In the genomic region with DNA sequence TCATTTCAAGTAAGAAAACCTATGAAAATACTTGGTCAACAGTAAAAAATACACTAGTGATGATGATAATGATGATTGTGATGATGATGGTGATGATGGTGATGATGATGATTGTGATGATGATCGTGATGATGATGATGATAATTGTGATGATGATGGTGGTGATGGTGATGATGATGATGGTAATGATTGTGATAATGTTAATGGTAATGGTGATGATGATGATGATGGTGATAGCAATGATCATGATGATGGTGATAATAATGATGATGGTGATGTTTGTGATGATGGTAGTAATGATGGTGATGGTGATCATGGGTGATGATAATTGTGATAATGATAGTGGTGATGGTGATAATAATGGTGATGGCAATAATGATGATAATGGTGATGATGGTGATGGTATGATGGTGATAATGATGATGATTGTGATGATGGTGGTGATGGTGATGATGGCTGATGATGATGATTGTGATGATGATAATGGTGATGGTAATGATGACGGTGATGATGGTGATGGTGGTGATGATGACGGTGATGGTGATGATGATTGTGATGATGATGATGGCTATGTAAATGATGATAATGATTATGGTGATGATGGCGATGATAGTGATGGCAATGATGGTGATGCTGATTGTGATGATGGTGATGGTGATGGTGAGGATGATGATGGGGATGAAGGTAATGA, we compare ENCODE assay signal across 3 cellular contexts.
TF ChIP-seq lines count a peak whose summit lies in the region.

No MANE protein-coding gene starts in this region.

TF ChIP-seq in HepG2, 621 proteins besides CTCF, POLR2A, EP300 and RAD21 (continued from another document):
- TF ChIP-seq CREB1 (IDR thresholded peaks at IDR 0.05) (peak; percentile 91), CREB1 (CRISPR knock-in tag; IDR thresholded peaks at IDR 0.05) (no peak)
TF ChIP-seq in HepG2: peak in this region for 1.

TF ChIP-seq in HEK293, 187 proteins besides CTCF, POLR2A, EP300 and RAD21 (continued from another document and continues in another):
- TF ChIP-seq TSHZ1 (tag by site-specific recombination; IDR thresholded peaks at IDR 0.05; ENCODE audit: borderline replicate concordance) (no peak), ZNF707 (tag by site-specific recombination; IDR thresholded peaks at IDR 0.05) (0 out of 2 replicates have a peak, but pooled peaks have one; percentile 13), ZEB2 (tag by site-specific recombination; IDR thresholded peaks at IDR 0.05) (no peak), ZBTB26 (tag by site-specific recombination; optimal IDR thresholded peaks at IDR 0.05) (no peak), ZNF311 (tag by site-specific recombination; IDR thresholded peaks at IDR 0.05; ENCODE audit: borderline replicate concordance) (no peak), ZNF777 (tag by site-specific recombination; IDR thresholded peaks at IDR 0.05; ENCODE audit: borderline replicate concordance) (no peak), KLF16 (tag by site-specific recombination; IDR thresholded peaks at IDR 0.05) (no peak), KLF8 (tag by site-specific recombination; IDR thresholded peaks at IDR 0.05) (no peak), ZNF670 (tag by site-specific recombination; IDR thresholded peaks at IDR 0.05; ENCODE audit: low read depth) (no peak), ZNF366 (tag by site-specific recombination; conservative IDR thresholded peaks at IDR 0.05) (no peak), ZNF274 (IDR thresholded peaks at IDR 0.05; ENCODE audit: low read length) (no peak), ZNF274 (tag by site-specific recombination; IDR thresholded peaks at IDR 0.05; ENCODE audit: borderline replicate concordance) (no peak), BCL11A (tag by site-specific recombination; IDR thresholded peaks at IDR 0.05; ENCODE audit: low read depth) (no peak)
- TF ChIP-seq, protein P1, sequence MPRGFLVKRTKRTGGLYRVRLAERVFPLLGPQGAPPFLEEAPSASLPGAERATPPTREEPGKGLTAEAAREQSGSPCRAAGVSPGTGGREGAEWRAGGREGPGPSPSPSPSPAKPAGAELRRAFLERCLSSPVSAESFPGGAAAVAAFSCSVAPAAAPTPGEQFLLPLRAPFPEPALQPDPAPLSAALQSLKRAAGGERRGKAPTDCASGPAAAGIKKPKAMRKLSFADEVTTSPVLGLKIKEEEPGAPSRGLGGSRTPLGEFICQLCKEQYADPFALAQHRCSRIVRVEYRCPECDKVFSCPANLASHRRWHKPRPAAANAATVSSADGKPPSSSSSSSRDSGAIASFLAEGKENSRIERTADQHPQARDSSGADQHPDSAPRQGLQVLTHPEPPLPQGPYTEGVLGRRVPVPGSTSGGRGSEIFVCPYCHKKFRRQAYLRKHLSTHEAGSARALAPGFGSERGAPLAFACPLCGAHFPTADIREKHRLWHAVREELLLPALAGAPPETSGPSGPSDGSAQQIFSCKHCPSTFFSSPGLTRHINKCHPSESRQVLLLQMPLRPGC (tag by site-specific recombination; IDR thresholded peaks at IDR 0.05), result no peak
- TF ChIP-seq, protein P2, sequence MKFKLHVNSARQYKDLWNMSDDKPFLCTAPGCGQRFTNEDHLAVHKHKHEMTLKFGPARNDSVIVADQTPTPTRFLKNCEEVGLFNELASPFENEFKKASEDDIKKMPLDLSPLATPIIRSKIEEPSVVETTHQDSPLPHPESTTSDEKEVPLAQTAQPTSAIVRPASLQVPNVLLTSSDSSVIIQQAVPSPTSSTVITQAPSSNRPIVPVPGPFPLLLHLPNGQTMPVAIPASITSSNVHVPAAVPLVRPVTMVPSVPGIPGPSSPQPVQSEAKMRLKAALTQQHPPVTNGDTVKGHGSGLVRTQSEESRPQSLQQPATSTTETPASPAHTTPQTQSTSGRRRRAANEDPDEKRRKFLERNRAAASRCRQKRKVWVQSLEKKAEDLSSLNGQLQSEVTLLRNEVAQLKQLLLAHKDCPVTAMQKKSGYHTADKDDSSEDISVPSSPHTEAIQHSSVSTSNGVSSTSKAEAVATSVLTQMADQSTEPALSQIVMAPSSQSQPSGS (tag by site-specific recombination; IDR thresholded peaks at IDR 0.05; ENCODE audit: low read depth), result 0 out of 2 replicates have a peak, but pooled peaks have one; percentile 3
- TF ChIP-seq, protein P3, sequence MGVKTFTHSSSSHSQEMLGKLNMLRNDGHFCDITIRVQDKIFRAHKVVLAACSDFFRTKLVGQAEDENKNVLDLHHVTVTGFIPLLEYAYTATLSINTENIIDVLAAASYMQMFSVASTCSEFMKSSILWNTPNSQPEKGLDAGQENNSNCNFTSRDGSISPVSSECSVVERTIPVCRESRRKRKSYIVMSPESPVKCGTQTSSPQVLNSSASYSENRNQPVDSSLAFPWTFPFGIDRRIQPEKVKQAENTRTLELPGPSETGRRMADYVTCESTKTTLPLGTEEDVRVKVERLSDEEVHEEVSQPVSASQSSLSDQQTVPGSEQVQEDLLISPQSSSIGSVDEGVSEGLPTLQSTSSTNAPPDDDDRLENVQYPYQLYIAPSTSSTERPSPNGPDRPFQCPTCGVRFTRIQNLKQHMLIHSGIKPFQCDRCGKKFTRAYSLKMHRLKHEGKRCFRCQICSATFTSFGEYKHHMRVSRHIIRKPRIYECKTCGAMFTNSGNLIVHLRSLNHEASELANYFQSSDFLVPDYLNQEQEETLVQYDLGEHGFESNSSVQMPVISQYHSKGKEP (tag by site-specific recombination; IDR thresholded peaks at IDR 0.05), result no peak

TF ChIP-seq in GM12878, 131 proteins besides CTCF, POLR2A, EP300 and RAD21 (continued from another document):
- TF ChIP-seq ZNF274 (IDR thresholded peaks at IDR 0.05; ENCODE audit: insufficient read depth, insufficient read length) (no peak), POLR2AphosphoS5 (IDR thresholded peaks at IDR 0.05; ENCODE audit: low read length) (no peak), RB1 (IDR thresholded peaks at IDR 0.05; ENCODE audit: borderline replicate concordance) (no peak)
